15 cellular contexts compared by ENCODE assay signal in genomic region chr5:138696501-138696900, GRCh38. TPM values are rescaled to one million over a fixed set of nuclear protein-coding genes. Genes with fewer than 3 reads are reported as not detected.
DNase-seq lines count a peak whose midpoint lies in the region; ATAC-seq, FAIRE-seq and TF ChIP-seq lines count a peak whose summit lies in the region.
"Had no signal": no experiment of that assay in that cellular context is flagged by ENCODE, and none has a peak within 500 bp of the region (broad histone marks: within the 10 kb centered on the region; RNA-seq: fewer than 3 reads in every experiment).

No MANE protein-coding gene starts in this region.

- H3K36me3 ChIP-seq in Caco-2 (ENCODE audit: control insufficient read depth, insufficient read depth, low read length), result no peaks in the 10 kb centered on the region; the same call in 1 of the 2 replicates
- no peaks in the 10 kb centered on the region for H3K36me3 ChIP-seq in HepG2 (replicated peaks in 1 of 2; ENCODE audit: control insufficient read depth in 1 of 2, insufficient read depth in 2 of 2, low read length in 2 of 2)
- H3K36me3 ChIP-seq: spleen had no signal

- intact Hi-C loops in Caco-2 (cut with micrococcal nuclease; ENCODE audit: unreplicated experiment), result no loop called here
- intact Hi-C loops in HepG2 (cut with micrococcal nuclease; ENCODE audit: unreplicated experiment), result no loop called here

- H3K27ac Mint-ChIP-seq in Caco-2 (ENCODE audit: unreplicated experiment) (peak overlapping the region; percentile 23), chondrocyte (ENCODE audit: unreplicated experiment) (peak overlapping the region; percentile 2)
- no peak overlapping the region for H3K27ac Mint-ChIP-seq in activated naive CD4-positive, alpha-beta T cell treated with anti-CD3 and anti-CD28 coated beads, Interleukin-2, amount 10 ng/mL, durations not matched to agents 7 days and 5 days
- H3K27ac Mint-ChIP-seq: CD4-positive, CD25-positive, alpha-beta regulatory T cell; naive thymus-derived CD4-positive, alpha-beta T cell had no signal

- peaks cover 8% of the 10 kb centered on the region for H3K9me3 Mint-ChIP-seq in Caco-2 (ENCODE audit: unreplicated experiment)
- no peaks in the 10 kb centered on the region for H3K9me3 Mint-ChIP-seq in chondrocyte (ENCODE audit: low read depth)
- H3K9me3 Mint-ChIP-seq in activated naive CD4-positive, alpha-beta T cell treated with anti-CD3 and anti-CD28 coated beads, Interleukin-2, amount 10 ng/mL, durations not matched to agents 7 days and 5 days, result no peaks in the 10 kb centered on the region

- H3K27me3 ChIP-seq in Caco-2 (replicated peaks; ENCODE audit: control insufficient read depth, insufficient read depth, low read length) (no peaks in the 10 kb centered on the region), HepG2 (ENCODE audit: control insufficient read depth in 1 of 2, insufficient read depth in 2 of 2, low read length in 2 of 2) (no peaks in the 10 kb centered on the region; a peak in 2 of 5 replicates)

- no peak overlapping the region for H3K4me3 ChIP-seq in Caco-2 (ENCODE audit: low read depth, low read length)
- no peak overlapping the region for H3K4me3 ChIP-seq in HepG2 (replicated peaks in 1 of 3; ENCODE audit: insufficient read depth in 1 of 3, low read depth in 2 of 3, low read length in 3 of 3)
- H3K4me3 ChIP-seq: spleen had no signal

- H3K4me1 ChIP-seq in Caco-2 (peaks cover 31% of the 10 kb centered on the region), HepG2 (ENCODE audit: insufficient read depth, low read length) (peaks cover 22% of the 10 kb centered on the region)

- in situ Hi-C loops in HepG2 (cut with HindIII; ENCODE audit: extremely low pct_ligation_motif_present, low pct_unique_long_range_greater_than_20kb), result no loop called here

- ATAC-seq in HepG2, result peak; percentile 24; the same call in 1 of the 3 replicates
- no peak for ATAC-seq in GM19328 (IDR thresholded peaks at IDR 0.05; ENCODE audit: unreplicated experiment)
- ATAC-seq: naive thymus-derived CD4-positive, alpha-beta T cell had no signal

- H3K4me3 Mint-ChIP-seq in Caco-2 (ENCODE audit: unreplicated experiment) (no peak overlapping the region), chondrocyte (ENCODE audit: unreplicated experiment) (no peak overlapping the region)
- no peak overlapping the region for H3K4me3 Mint-ChIP-seq in activated naive CD4-positive, alpha-beta T cell treated with anti-CD3 and anti-CD28 coated beads, Interleukin-2, amount 10 ng/mL, durations not matched to agents 7 days and 5 days
- H3K4me3 Mint-ChIP-seq: CD4-positive, CD25-positive, alpha-beta regulatory T cell; naive thymus-derived CD4-positive, alpha-beta T cell had no signal

- H3K4me2 ChIP-seq in HepG2 (ENCODE audit: low read depth, low read length), result no peak overlapping the region

- no peak overlapping the region for H3K9ac ChIP-seq in HepG2 (ENCODE audit: insufficient read depth, low read depth, low read length)

- TF ChIP-seq POLR2A in HepG2 (IDR thresholded peaks at IDR 0.05; ENCODE audit: insufficient read depth in 1 of 2, low read depth in 2 of 2, low read length in 2 of 2), result no peak

- 0% methylated on average over 2 of the region's 6 CpGs for WGBS in HepG2 (ENCODE audit: low lambda C conversion rate)

- H3K27me3 Mint-ChIP-seq in Caco-2 (ENCODE audit: insufficient read depth, unreplicated experiment) (no peaks in the 10 kb centered on the region), chondrocyte (ENCODE audit: low read depth) (no peaks in the 10 kb centered on the region)
- H3K27me3 Mint-ChIP-seq in activated naive CD4-positive, alpha-beta T cell treated with anti-CD3 and anti-CD28 coated beads, Interleukin-2, amount 10 ng/mL, durations not matched to agents 7 days and 5 days, result peaks cover 93% of the 10 kb centered on the region

- peak; percentile 23 to 58 for DNase-seq in Caco-2
- peak; percentile 91 for DNase-seq in NCI-H69 (lab: John Stamatoyannopoulos, UW)
- DNase-seq in chondrocyte (ENCODE audit: low spot score), result no peak
- no peak for DNase-seq in HepG2 (ENCODE audit: low spot score)
- DNase-seq in activated naive CD4-positive, alpha-beta T cell treated with anti-CD3 and anti-CD28 coated beads, Interleukin-2, amount 10 ng/mL, durations not matched to agents 7 days and 5 days, result no peak
- DNase-seq in frontal cortex (ENCODE audit: low spot score in 2 of 2), result no peak
- no peak for DNase-seq in CD1c-positive myeloid dendritic cell (ENCODE audit: extremely low spot score)
- DNase-seq: activated CD4-positive, alpha-beta T cell treated with anti-CD3 and anti-CD28 coated beads for 4 hours; activated effector memory CD4-positive, alpha-beta T cell treated with Interleukin-2 at 50 U/mL for 16 hours; CD4-positive, CD25-positive, alpha-beta regulatory T cell; naive thymus-derived CD4-positive, alpha-beta T cell; NCI-H446; SHP77; spleen had no signal

- H3K9me3 ChIP-seq in Caco-2, result no peaks in the 10 kb centered on the region
- H3K9me3 ChIP-seq in HepG2 (ENCODE audit: low read length), result no peaks in the 10 kb centered on the region
- H3K9me3 ChIP-seq: spleen had no signal

- no peak for TF ChIP-seq RAD21 in HepG2 (CRISPR knock-in tag; IDR thresholded peaks at IDR 0.05)

- H3K79me2 ChIP-seq in HepG2 (ENCODE audit: insufficient read depth, low read length), result no peaks in the 10 kb centered on the region

- POLR2A ChIA-PET in Caco-2 (lab: Charles Lee) (no interaction called here), HepG2 (lab: Yijun Ruan, JAX) (no interaction called here)

- no peaks in the 10 kb centered on the region for H3K36me3 Mint-ChIP-seq in Caco-2 (ENCODE audit: insufficient read depth, unreplicated experiment)
- no peaks in the 10 kb centered on the region for H3K36me3 Mint-ChIP-seq in chondrocyte (ENCODE audit: low read depth)
- no peaks in the 10 kb centered on the region for H3K36me3 Mint-ChIP-seq in activated naive CD4-positive, alpha-beta T cell treated with anti-CD3 and anti-CD28 coated beads, Interleukin-2, amount 10 ng/mL, durations not matched to agents 7 days and 5 days
- H3K36me3 Mint-ChIP-seq: CD4-positive, CD25-positive, alpha-beta regulatory T cell had no signal

- BruUV-seq in Caco-2 (replicated peaks; lab: Mats Ljungman, UMichigan) (no TSS peak), HepG2 (replicated peaks; lab: Mats Ljungman, UMichigan) (no TSS peak)

- H3K27ac ChIP-seq in HepG2 (ENCODE audit: extremely low read length, insufficient read depth, low read length), result no peak overlapping the region
- H3K27ac ChIP-seq: spleen had no signal

- no peak overlapping the region for H2AFZ ChIP-seq in HepG2 (ENCODE audit: low read length)

- FAIRE-seq in HepG2 (lab: Jason Lieb, UNC) (no peak), frontal cortex (lab: Jason Lieb, UNC) (no peak)

- no peak for TF ChIP-seq CTCF in Caco-2 (IDR thresholded peaks at IDR 0.05; ENCODE audit: insufficient read depth in 1 of 2, low read depth in 1 of 2, low read length in 1 of 2, severe bottlenecking in 1 of 2, unreplicated experiment in 1 of 2)
- TF ChIP-seq CTCF in chondrocyte (IDR thresholded peaks at IDR 0.05), result no peak
- TF ChIP-seq CTCF in HepG2 (CRISPR knock-in tag; IDR thresholded peaks at IDR 0.05), result no peak

- TF ChIP-seq EP300 in HepG2 (IDR thresholded peaks at IDR 0.05; ENCODE audit: low read depth in 2 of 2, low read length in 2 of 2) (no peak), HepG2 (CRISPR knock-in tag; IDR thresholded peaks at IDR 0.05; ENCODE audit: borderline replicate concordance) (no peak)

- H3K4me1 Mint-ChIP-seq in Caco-2 (ENCODE audit: low read depth, unreplicated experiment) (peaks cover 26% of the 10 kb centered on the region), chondrocyte (ENCODE audit: low read depth) (peaks cover 22% of the 10 kb centered on the region)
- H3K4me1 Mint-ChIP-seq in activated naive CD4-positive, alpha-beta T cell treated with anti-CD3 and anti-CD28 coated beads, Interleukin-2, amount 10 ng/mL, durations not matched to agents 7 days and 5 days, result no peaks in the 10 kb centered on the region

- CTCF ChIA-PET in Caco-2 (lab: Charles Lee), result no interaction called here
- CTCF ChIA-PET in HepG2 (lab: Yijun Ruan, JAX; ENCODE audit: low intra/inter-chr PET ratio, low total read pairs), result no interaction called here
- CTCF ChIA-PET in activated naive CD4-positive, alpha-beta T cell treated with anti-CD3 and anti-CD28 coated beads, Interleukin-2, amount 10 ng/mL, durations not matched to agents 7 days and 5 days (lab: Charles Lee), result no interaction called here

- H4K20me1 ChIP-seq in HepG2 (ENCODE audit: insufficient read depth, low read length), result no peaks in the 10 kb centered on the region

TF ChIP-seq in HepG2, 621 proteins besides CTCF, POLR2A, EP300 and RAD21:
- TF ChIP-seq ZNF614 (CRISPR knock-in tag; IDR thresholded peaks at IDR 0.05; ENCODE audit: borderline replicate concordance), result no peak
- peak; percentile 70; the same call in 1 of the 2 replicates for TF ChIP-seq RELA (CRISPR knock-in tag; IDR thresholded peaks at IDR 0.05)

RNA-seq across cellular contexts. Expression of gene CTNNA1, which starts 56.7 kb away (rescaled TPM):
- 392 and 403 TPM in 2 replicates for total RNA-seq in Caco-2 (2022)
- 326 to 397 TPM (median 393 TPM) in 3 replicates for total RNA-seq in chondrocyte
- total RNA-seq in HepG2 (2016; rRNA removed; fragmentation: Illumina TruSeq; extraction: Trizol), result 162 and 212 TPM in 2 replicates
- total RNA-seq in HepG2 (2016; cell fraction: cytosol; rRNA removed; fragmentation: Illumina TruSeq; extraction: Trizol; ENCODE audit: low read depth), result 34.3 and 40.0 TPM in 2 replicates
- 166 and 189 TPM in 2 replicates for total RNA-seq in HepG2 (2016; cell fraction: insoluble cytoplasmic fraction; rRNA removed; fragmentation: Illumina TruSeq; extraction: Trizol)
- total RNA-seq in HepG2 (2016; cell fraction: membrane; rRNA removed; fragmentation: Illumina TruSeq; extraction: Trizol), result 32.3 and 34.9 TPM in 2 replicates
- 120 and 139 TPM in 2 replicates for total RNA-seq in HepG2 (2016; cell fraction: nucleus; rRNA removed; fragmentation: Illumina TruSeq; extraction: Trizol)
- 66.8 and 72.4 TPM in 2 replicates for polyA plus RNA-seq in HepG2 (2011; rRNA removed)
- 78.6 and 78.9 TPM in 2 replicates for polyA plus RNA-seq in HepG2 (2011; cell fraction: cytosol; rRNA removed)
- polyA plus RNA-seq in HepG2 (2011; cell fraction: nucleus; rRNA removed), result 101 and 107 TPM in 2 replicates
- polyA plus RNA-seq in HepG2 (2012), result 129 and 131 TPM in 2 replicates
- polyA plus RNA-seq in HepG2 (2016; cell fraction: cytosol; fragmentation: Illumina TruSeq; extraction: Trizol; ENCODE audit: low read depth), result 5.9 and 7.5 TPM in 2 replicates
- polyA plus RNA-seq in HepG2 (2016; cell fraction: insoluble cytoplasmic fraction; fragmentation: Illumina TruSeq; extraction: Trizol; ENCODE audit: low read depth), result 153 and 162 TPM in 2 replicates
- 14.8 and 19.2 TPM in 2 replicates for polyA plus RNA-seq in HepG2 (2016; cell fraction: membrane; fragmentation: Illumina TruSeq; extraction: Trizol; ENCODE audit: low read depth)
- 115 and 117 TPM in 2 replicates for polyA plus RNA-seq in HepG2 (2016; cell fraction: nucleus; fragmentation: Illumina TruSeq; extraction: Trizol; ENCODE audit: insufficient read depth, low read depth)
- 101 and 109 TPM in 2 replicates for polyA minus RNA-seq in HepG2 (2011; rRNA and poly(A)+ RNA removed; ENCODE audit: low replicate concordance)
- 115 and 142 TPM in 2 replicates for polyA minus RNA-seq in HepG2 (2011; cell fraction: cytosol; rRNA and poly(A)+ RNA removed)
- polyA minus RNA-seq in HepG2 (2011; cell fraction: nucleus; rRNA and poly(A)+ RNA removed), result 116 and 117 TPM in 2 replicates
- total RNA-seq in frontal cortex, result 220 TPM

Comparison
In these comparisons a context has a peak if more than half of its experiments do, and no peak if none do; other contexts are left out.
1. DNase-seq: peak in Caco-2 (2 of 2) and NCI-H69 (single experiment); none in chondrocyte (single experiment), HepG2 (single experiment), activated naive CD4-positive, alpha-beta T cell treated with anti-CD3 and anti-CD28 coated beads, Interleukin-2, amount 10 ng/mL, durations not matched to agents 7 days and 5 days (single experiment), frontal cortex (0 of 2) and CD1c-positive myeloid dendritic cell (single experiment).